In genomic region chr19:407501-408440, GRCh38 we compare ENCODE assay signal across 14 cellular contexts. TPM values are rescaled to one million over a fixed set of nuclear protein-coding genes. Genes with fewer than 3 reads are reported as not detected.
DNase-seq lines count a peak whose midpoint lies in the region; ATAC-seq and TF ChIP-seq lines count a peak whose summit lies in the region.
"Had no signal": no experiment of that assay in that cellular context is flagged by ENCODE, and none has a peak within 500 bp of the region (broad histone marks: within the 10 kb centered on the region; RNA-seq: fewer than 3 reads in every experiment).

No MANE protein-coding gene starts in this region.

- H3K4me3 ChIP-seq in HEK293 (ENCODE audit: low read depth, low read length) (peak overlapping the region; percentile 40; the same call in 1 of the 2 replicates), right lobe of liver (no peak overlapping the region)

- no peak for TF ChIP-seq CTCF in HEK293 (tag by site-specific recombination; IDR thresholded peaks at IDR 0.05)
- no peak for TF ChIP-seq CTCF in chondrocyte (IDR thresholded peaks at IDR 0.05)
- TF ChIP-seq CTCF in right lobe of liver (IDR thresholded peaks at IDR 0.05) = no peak

- H3K4me3 Mint-ChIP-seq in chondrocyte (ENCODE audit: unreplicated experiment) = no peak overlapping the region
- peak overlapping the region; percentile 17 for H3K4me3 Mint-ChIP-seq in stimulated activated effector memory CD8-positive, alpha-beta T cell treated with anti-CD3 and anti-CD28 coated beads, Interleukin-12 subunit alpha, Interleukin-12 subunit beta, amount 100 ng/mL, for 72 hours
- peak overlapping the region in 1 of 2 donors; percentile 22 for H3K4me3 Mint-ChIP-seq in stimulated activated naive B cell treated with anti-CD40 and anti-IgM and Interleukin-4, amounts not matched to agents 10 μg/mL and 1 μg/mL and 100 μg/mL, for 72 hours
- no peak overlapping the region for H3K4me3 Mint-ChIP-seq in activated naive CD8-positive, alpha-beta T cell treated with anti-CD3 and anti-CD28 coated beads for 36 hours
- H3K4me3 Mint-ChIP-seq: T-helper 2 cell treated with Interferon-gamma antibody and Interleukin-4, amounts not matched to agents 5 μg/mL and 100 μg/mL, for 36 hours had no signal

- DNase-seq in chondrocyte (ENCODE audit: low spot score) (peak; percentile 94), right lobe of liver (peak in 2 of 3 donors; percentile 45 to 52), pons (ENCODE audit: low spot score) (no peak)
- DNase-seq in stimulated activated effector memory CD8-positive, alpha-beta T cell treated with anti-CD3 and anti-CD28 coated beads, Interleukin-12 subunit alpha, Interleukin-12 subunit beta, amount 100 ng/mL, for 72 hours (ENCODE audit: low spot score in 2 of 2) = no peak
- no peak for DNase-seq in stimulated activated naive B cell treated with anti-CD40 and anti-IgM and Interleukin-4, amounts not matched to agents 10 μg/mL and 1 μg/mL and 100 μg/mL, for 72 hours
- no peak for DNase-seq in activated naive CD8-positive, alpha-beta T cell treated with anti-CD3 and anti-CD28 coated beads for 36 hours
- DNase-seq: KBM-7, midbrain, NCI-H1417 treated with DMSO at 0.1 percent for 48 hours, NCI-H446 treated with DMSO at 0.1 percent for 48 hours had no signal

- CTCF ChIA-PET in HEK293 (lab: Yijun Ruan, JAX) = interaction anchor here (0.8 kb wide), 1 partner anchor 9 kb away, joined by 3 read pairs; no protein-coding TSS in a partner anchor

- POLR2A ChIA-PET in HEK293 (lab: Yijun Ruan, JAX) = no interaction called here

- intact Hi-C loops in right lobe of liver (cut with DNase I) = no loop called here

- H3K9me3 Mint-ChIP-seq in chondrocyte (ENCODE audit: low read depth) = no peaks in the 10 kb centered on the region
- H3K9me3 Mint-ChIP-seq in stimulated activated effector memory CD8-positive, alpha-beta T cell treated with anti-CD3 and anti-CD28 coated beads, Interleukin-12 subunit alpha, Interleukin-12 subunit beta, amount 100 ng/mL, for 72 hours = no peaks in the 10 kb centered on the region
- H3K9me3 Mint-ChIP-seq in stimulated activated naive B cell treated with anti-CD40 and anti-IgM and Interleukin-4, amounts not matched to agents 10 μg/mL and 1 μg/mL and 100 μg/mL, for 72 hours = no peaks in the 10 kb centered on the region
- no peaks in the 10 kb centered on the region for H3K9me3 Mint-ChIP-seq in activated naive CD8-positive, alpha-beta T cell treated with anti-CD3 and anti-CD28 coated beads for 36 hours
- H3K9me3 Mint-ChIP-seq: activated T-helper 2 cell treated with anti-CD3 and anti-CD28 coated beads, Interferon-gamma antibody, Interleukin-2, Interleukin-4, amounts not matched to agents 10 μg/mL and 5 μg/mL and 100 μg/mL, durations not matched to agents 14 hours and 24 hours and 36 hours; T-helper 2 cell treated with Interferon-gamma antibody and Interleukin-4, amounts not matched to agents 5 μg/mL and 100 μg/mL, for 36 hours had no signal

- no peak for ATAC-seq in right lobe of liver
- no peak for ATAC-seq in stimulated activated effector memory CD8-positive, alpha-beta T cell treated with anti-CD3 and anti-CD28 coated beads, Interleukin-12 subunit alpha, Interleukin-12 subunit beta, amount 100 ng/mL, for 72 hours
- ATAC-seq in stimulated activated naive B cell treated with anti-CD40 and anti-IgM and Interleukin-4, amounts not matched to agents 10 μg/mL and 1 μg/mL and 100 μg/mL, for 72 hours (replicated peaks) = no peak

- H3K36me3 Mint-ChIP-seq in chondrocyte (ENCODE audit: low read depth) = no peaks in the 10 kb centered on the region
- no peaks in the 10 kb centered on the region for H3K36me3 Mint-ChIP-seq in stimulated activated effector memory CD8-positive, alpha-beta T cell treated with anti-CD3 and anti-CD28 coated beads, Interleukin-12 subunit alpha, Interleukin-12 subunit beta, amount 100 ng/mL, for 72 hours
- no peaks in the 10 kb centered on the region for H3K36me3 Mint-ChIP-seq in stimulated activated naive B cell treated with anti-CD40 and anti-IgM and Interleukin-4, amounts not matched to agents 10 μg/mL and 1 μg/mL and 100 μg/mL, for 72 hours
- no peaks in the 10 kb centered on the region for H3K36me3 Mint-ChIP-seq in activated naive CD8-positive, alpha-beta T cell treated with anti-CD3 and anti-CD28 coated beads for 36 hours

- no peak for TF ChIP-seq POLR2A in right lobe of liver (IDR thresholded peaks at IDR 0.05)

- H3K9me3 ChIP-seq in HEK293 (ENCODE audit: control insufficient read depth, insufficient read depth, low read depth, low read length) = no peaks in the 10 kb centered on the region
- H3K9me3 ChIP-seq in right lobe of liver = no peaks in the 10 kb centered on the region
- H3K9me3 ChIP-seq: sigmoid colon had no signal

- H3K27ac ChIP-seq in HEK293 (ENCODE audit: extremely low read depth, low read depth, low read length) = no peak overlapping the region
- H3K27ac ChIP-seq in right lobe of liver = no peak overlapping the region
- H3K27ac ChIP-seq: sigmoid colon had no signal

- H3K4me1 ChIP-seq in HEK293 (ENCODE audit: control insufficient read depth, insufficient read depth, low read length) (peaks cover 10% of the 10 kb centered on the region), right lobe of liver (peaks cover 0 to 13% (median 0%) of the 10 kb centered on the region in 4 donors)

- peaks cover 6% of the 10 kb centered on the region for H3K4me1 Mint-ChIP-seq in chondrocyte (ENCODE audit: low read depth)
- H3K4me1 Mint-ChIP-seq in stimulated activated effector memory CD8-positive, alpha-beta T cell treated with anti-CD3 and anti-CD28 coated beads, Interleukin-12 subunit alpha, Interleukin-12 subunit beta, amount 100 ng/mL, for 72 hours = peaks cover 7% of the 10 kb centered on the region
- H3K4me1 Mint-ChIP-seq in stimulated activated naive B cell treated with anti-CD40 and anti-IgM and Interleukin-4, amounts not matched to agents 10 μg/mL and 1 μg/mL and 100 μg/mL, for 72 hours = peaks cover 6 to 7% of the 10 kb centered on the region in 2 donors
- peaks cover 5% of the 10 kb centered on the region for H3K4me1 Mint-ChIP-seq in activated naive CD8-positive, alpha-beta T cell treated with anti-CD3 and anti-CD28 coated beads for 36 hours

- peaks cover 0 to 12% of the 10 kb centered on the region in 2 donors for H3K27me3 ChIP-seq in right lobe of liver

- H3K27me3 Mint-ChIP-seq in chondrocyte (ENCODE audit: low read depth) = peaks cover 13% of the 10 kb centered on the region
- H3K27me3 Mint-ChIP-seq in stimulated activated naive B cell treated with anti-CD40 and anti-IgM and Interleukin-4, amounts not matched to agents 10 μg/mL and 1 μg/mL and 100 μg/mL, for 72 hours = peaks cover 18 to 51% of the 10 kb centered on the region in 2 donors
- peaks cover 34% of the 10 kb centered on the region for H3K27me3 Mint-ChIP-seq in activated naive CD8-positive, alpha-beta T cell treated with anti-CD3 and anti-CD28 coated beads for 36 hours

- H3K36me3 ChIP-seq in HEK293 (ENCODE audit: control insufficient read depth in 2 of 2, insufficient read depth in 1 of 2, low read length in 2 of 2) (no peaks in the 10 kb centered on the region), right lobe of liver (no peaks in the 10 kb centered on the region)
- H3K36me3 ChIP-seq: sigmoid colon had no signal

- 53% methylated on average over 3 of the region's 71 CpGs for WGBS in right lobe of liver (ENCODE audit: insufficient coverage, low coverage, low lambda C conversion rate, missing lambda C conversion rate)

- H3K27ac Mint-ChIP-seq in chondrocyte (ENCODE audit: unreplicated experiment) = no peak overlapping the region
- no peak overlapping the region for H3K27ac Mint-ChIP-seq in stimulated activated effector memory CD8-positive, alpha-beta T cell treated with anti-CD3 and anti-CD28 coated beads, Interleukin-12 subunit alpha, Interleukin-12 subunit beta, amount 100 ng/mL, for 72 hours
- H3K27ac Mint-ChIP-seq in stimulated activated naive B cell treated with anti-CD40 and anti-IgM and Interleukin-4, amounts not matched to agents 10 μg/mL and 1 μg/mL and 100 μg/mL, for 72 hours = no peak overlapping the region
- no peak overlapping the region for H3K27ac Mint-ChIP-seq in activated naive CD8-positive, alpha-beta T cell treated with anti-CD3 and anti-CD28 coated beads for 36 hours
- H3K27ac Mint-ChIP-seq: activated T-helper 2 cell treated with anti-CD3 and anti-CD28 coated beads, Interferon-gamma antibody, Interleukin-2, Interleukin-4, amounts not matched to agents 10 μg/mL and 5 μg/mL and 100 μg/mL, durations not matched to agents 14 hours and 24 hours and 36 hours; T-helper 2 cell treated with Interferon-gamma antibody and Interleukin-4, amounts not matched to agents 5 μg/mL and 100 μg/mL, for 36 hours had no signal

TF ChIP-seq in HEK293, 187 proteins besides CTCF, POLR2A, EP300 and RAD21 (continues in another document):
- TF ChIP-seq SALL2 (tag by site-specific recombination; IDR thresholded peaks at IDR 0.05; ENCODE audit: borderline replicate concordance) (no peak), ZNF366 (tag by site-specific recombination; conservative IDR thresholded peaks at IDR 0.05) (no peak), MEIS1 (CRISPR knock-in tag; IDR thresholded peaks at IDR 0.05; ENCODE audit: borderline replicate concordance) (no peak), ZNF626 (tag by site-specific recombination; IDR thresholded peaks at IDR 0.05) (no peak), ZBTB6 (tag by site-specific recombination; IDR thresholded peaks at IDR 0.05) (no peak), ZNF664 (tag by site-specific recombination; IDR thresholded peaks at IDR 0.05) (no peak), ZNF701 (tag by site-specific recombination; IDR thresholded peaks at IDR 0.05) (no peak)

RNA-seq across cellular contexts. Expression of gene C2CD4C, which starts 1.2 kb away (rescaled TPM):
- total RNA-seq in chondrocyte (1.1 to 1.4 TPM (median 1.4 TPM) in 3 replicates), right lobe of liver (1 to 10 TPM in 1 of 6 experiments, under 1 TPM in 5; 0.12 to 2.0 (median 0.44) TPM)
- under 1 TPM; 0.12 to 0.19 TPM for total RNA-seq in activated naive CD8-positive, alpha-beta T cell treated with anti-CD3 and anti-CD28 coated beads for 36 hours

RNA-seq across cellular contexts. Expression of gene SHC2, which starts 53.1 kb away (rescaled TPM):
- total RNA-seq in chondrocyte = 26.9 to 50.9 TPM (median 47.8 TPM) in 3 replicates
- total RNA-seq in right lobe of liver = 10 to 100 TPM; 48.4 to 69.9 (median 59.1) TPM
- total RNA-seq in activated naive CD8-positive, alpha-beta T cell treated with anti-CD3 and anti-CD28 coated beads for 36 hours = under 1 TPM in 1 of 2 experiments, not detected in 1; 0.32 TPM
- total RNA-seq: activated T-helper 2 cell treated with anti-CD3 and anti-CD28 coated beads, Interferon-gamma antibody, Interleukin-2, Interleukin-4, amounts not matched to agents 10 μg/mL and 5 μg/mL and 100 μg/mL, durations not matched to agents 14 hours and 24 hours and 36 hours had no signal

Comparison
In these comparisons a context has a peak if more than half of its experiments do, and no peak if none do; other contexts are left out.
1. DNase-seq: peak in chondrocyte (single experiment) and right lobe of liver (2 of 3); none in stimulated activated effector memory CD8-positive, alpha-beta T cell treated with anti-CD3 and anti-CD28 coated beads, Interleukin-12 subunit alpha, Interleukin-12 subunit beta, amount 100 ng/mL, for 72 hours (0 of 2), stimulated activated naive B cell treated with anti-CD40 and anti-IgM and Interleukin-4, amounts not matched to agents 10 μg/mL and 1 μg/mL and 100 μg/mL, for 72 hours (single experiment), activated naive CD8-positive, alpha-beta T cell treated with anti-CD3 and anti-CD28 coated beads for 36 hours (single experiment) and pons (single experiment).
2. RNA of gene SHC2, which starts 53.1 kb away (total RNA-seq): 48.4 to 69.9 TPM in right lobe of liver and 26.9 to 50.9 TPM in chondrocyte; 0.32 TPM in activated naive CD8-positive, alpha-beta T cell treated with anti-CD3 and anti-CD28 coated beads for 36 hours; every median in the first group is over 10 times any median in the second.